Comparison of ENCODE assay signal across 1 cellular context in the genomic region with DNA sequence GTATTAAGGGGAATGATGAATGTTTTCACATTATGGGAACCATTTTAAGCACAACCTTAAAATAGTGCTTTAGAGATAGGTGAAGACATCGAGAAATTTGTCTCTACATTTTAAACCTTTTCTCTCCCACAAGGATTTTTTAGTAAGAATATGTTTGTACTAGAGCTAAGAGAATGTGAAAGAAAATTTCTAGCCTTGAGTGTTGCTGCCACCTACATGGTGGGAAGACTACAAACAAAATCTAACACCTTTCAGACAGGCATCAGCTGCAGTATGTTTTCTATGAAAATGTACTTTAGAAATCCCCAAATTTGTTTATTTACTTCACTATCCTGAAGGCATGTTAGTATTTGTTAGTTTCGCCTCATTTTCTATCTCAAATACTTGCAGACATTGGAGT.
TF ChIP-seq lines count a peak whose summit lies in the region.

No MANE protein-coding gene starts in this region.

TF ChIP-seq in H1, 55 proteins besides CTCF, POLR2A, EP300 and RAD21:
- TF ChIP-seq, protein P1, sequence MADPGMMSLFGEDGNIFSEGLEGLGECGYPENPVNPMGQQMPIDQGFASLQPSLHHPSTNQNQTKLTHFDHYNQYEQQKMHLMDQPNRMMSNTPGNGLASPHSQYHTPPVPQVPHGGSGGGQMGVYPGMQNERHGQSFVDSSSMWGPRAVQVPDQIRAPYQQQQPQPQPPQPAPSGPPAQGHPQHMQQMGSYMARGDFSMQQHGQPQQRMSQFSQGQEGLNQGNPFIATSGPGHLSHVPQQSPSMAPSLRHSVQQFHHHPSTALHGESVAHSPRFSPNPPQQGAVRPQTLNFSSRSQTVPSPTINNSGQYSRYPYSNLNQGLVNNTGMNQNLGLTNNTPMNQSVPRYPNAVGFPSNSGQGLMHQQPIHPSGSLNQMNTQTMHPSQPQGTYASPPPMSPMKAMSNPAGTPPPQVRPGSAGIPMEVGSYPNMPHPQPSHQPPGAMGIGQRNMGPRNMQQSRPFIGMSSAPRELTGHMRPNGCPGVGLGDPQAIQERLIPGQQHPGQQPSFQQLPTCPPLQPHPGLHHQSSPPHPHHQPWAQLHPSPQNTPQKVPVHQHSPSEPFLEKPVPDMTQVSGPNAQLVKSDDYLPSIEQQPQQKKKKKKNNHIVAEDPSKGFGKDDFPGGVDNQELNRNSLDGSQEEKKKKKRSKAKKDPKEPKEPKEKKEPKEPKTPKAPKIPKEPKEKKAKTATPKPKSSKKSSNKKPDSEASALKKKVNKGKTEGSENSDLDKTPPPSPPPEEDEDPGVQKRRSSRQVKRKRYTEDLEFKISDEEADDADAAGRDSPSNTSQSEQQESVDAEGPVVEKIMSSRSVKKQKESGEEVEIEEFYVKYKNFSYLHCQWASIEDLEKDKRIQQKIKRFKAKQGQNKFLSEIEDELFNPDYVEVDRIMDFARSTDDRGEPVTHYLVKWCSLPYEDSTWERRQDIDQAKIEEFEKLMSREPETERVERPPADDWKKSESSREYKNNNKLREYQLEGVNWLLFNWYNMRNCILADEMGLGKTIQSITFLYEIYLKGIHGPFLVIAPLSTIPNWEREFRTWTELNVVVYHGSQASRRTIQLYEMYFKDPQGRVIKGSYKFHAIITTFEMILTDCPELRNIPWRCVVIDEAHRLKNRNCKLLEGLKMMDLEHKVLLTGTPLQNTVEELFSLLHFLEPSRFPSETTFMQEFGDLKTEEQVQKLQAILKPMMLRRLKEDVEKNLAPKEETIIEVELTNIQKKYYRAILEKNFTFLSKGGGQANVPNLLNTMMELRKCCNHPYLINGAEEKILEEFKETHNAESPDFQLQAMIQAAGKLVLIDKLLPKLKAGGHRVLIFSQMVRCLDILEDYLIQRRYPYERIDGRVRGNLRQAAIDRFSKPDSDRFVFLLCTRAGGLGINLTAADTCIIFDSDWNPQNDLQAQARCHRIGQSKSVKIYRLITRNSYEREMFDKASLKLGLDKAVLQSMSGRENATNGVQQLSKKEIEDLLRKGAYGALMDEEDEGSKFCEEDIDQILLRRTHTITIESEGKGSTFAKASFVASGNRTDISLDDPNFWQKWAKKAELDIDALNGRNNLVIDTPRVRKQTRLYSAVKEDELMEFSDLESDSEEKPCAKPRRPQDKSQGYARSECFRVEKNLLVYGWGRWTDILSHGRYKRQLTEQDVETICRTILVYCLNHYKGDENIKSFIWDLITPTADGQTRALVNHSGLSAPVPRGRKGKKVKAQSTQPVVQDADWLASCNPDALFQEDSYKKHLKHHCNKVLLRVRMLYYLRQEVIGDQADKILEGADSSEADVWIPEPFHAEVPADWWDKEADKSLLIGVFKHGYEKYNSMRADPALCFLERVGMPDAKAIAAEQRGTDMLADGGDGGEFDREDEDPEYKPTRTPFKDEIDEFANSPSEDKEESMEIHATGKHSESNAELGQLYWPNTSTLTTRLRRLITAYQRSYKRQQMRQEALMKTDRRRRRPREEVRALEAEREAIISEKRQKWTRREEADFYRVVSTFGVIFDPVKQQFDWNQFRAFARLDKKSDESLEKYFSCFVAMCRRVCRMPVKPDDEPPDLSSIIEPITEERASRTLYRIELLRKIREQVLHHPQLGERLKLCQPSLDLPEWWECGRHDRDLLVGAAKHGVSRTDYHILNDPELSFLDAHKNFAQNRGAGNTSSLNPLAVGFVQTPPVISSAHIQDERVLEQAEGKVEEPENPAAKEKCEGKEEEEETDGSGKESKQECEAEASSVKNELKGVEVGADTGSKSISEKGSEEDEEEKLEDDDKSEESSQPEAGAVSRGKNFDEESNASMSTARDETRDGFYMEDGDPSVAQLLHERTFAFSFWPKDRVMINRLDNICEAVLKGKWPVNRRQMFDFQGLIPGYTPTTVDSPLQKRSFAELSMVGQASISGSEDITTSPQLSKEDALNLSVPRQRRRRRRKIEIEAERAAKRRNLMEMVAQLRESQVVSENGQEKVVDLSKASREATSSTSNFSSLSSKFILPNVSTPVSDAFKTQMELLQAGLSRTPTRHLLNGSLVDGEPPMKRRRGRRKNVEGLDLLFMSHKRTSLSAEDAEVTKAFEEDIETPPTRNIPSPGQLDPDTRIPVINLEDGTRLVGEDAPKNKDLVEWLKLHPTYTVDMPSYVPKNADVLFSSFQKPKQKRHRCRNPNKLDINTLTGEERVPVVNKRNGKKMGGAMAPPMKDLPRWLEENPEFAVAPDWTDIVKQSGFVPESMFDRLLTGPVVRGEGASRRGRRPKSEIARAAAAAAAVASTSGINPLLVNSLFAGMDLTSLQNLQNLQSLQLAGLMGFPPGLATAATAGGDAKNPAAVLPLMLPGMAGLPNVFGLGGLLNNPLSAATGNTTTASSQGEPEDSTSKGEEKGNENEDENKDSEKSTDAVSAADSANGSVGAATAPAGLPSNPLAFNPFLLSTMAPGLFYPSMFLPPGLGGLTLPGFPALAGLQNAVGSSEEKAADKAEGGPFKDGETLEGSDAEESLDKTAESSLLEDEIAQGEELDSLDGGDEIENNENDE (IDR thresholded peaks at IDR 0.05; ENCODE audit: insufficient replicate concordance, low read length) = no peak
- TF ChIP-seq USF2 (IDR thresholded peaks at IDR 0.05; ENCODE audit: low read length) (no peak), RBBP5 (IDR thresholded peaks at IDR 0.05; ENCODE audit: borderline replicate concordance, low read depth, low read length) (no peak), CTBP2 (IDR thresholded peaks at IDR 0.05; ENCODE audit: borderline replicate concordance, insufficient read depth, insufficient read length, low read length) (no peak), SRF (IDR thresholded peaks at IDR 0.05; ENCODE audit: low read depth, low read length) (no peak), CBX5 (IDR thresholded peaks at IDR 0.05; ENCODE audit: low read depth, low read length) (no peak), CEBPB (IDR thresholded peaks at IDR 0.05; ENCODE audit: low read depth, low read length) (no peak), HDAC6 (IDR thresholded peaks at IDR 0.05; ENCODE audit: low read depth, low read length) (no peak), FOSL1 (IDR thresholded peaks at IDR 0.05; ENCODE audit: insufficient read depth, low read depth, low read length) (no peak), HDAC2 (IDR thresholded peaks at IDR 0.05; ENCODE audit: borderline replicate concordance in 1 of 2, low read depth in 2 of 2, low read length in 2 of 2) (no peak), GTF2F1 (IDR thresholded peaks at IDR 0.05; ENCODE audit: borderline replicate concordance, low read depth, low read length) (no peak), SP4 (IDR thresholded peaks at IDR 0.05; ENCODE audit: low read length) (no peak), PHF8 (conservative IDR thresholded peaks at IDR 0.05; ENCODE audit: low read depth, low read length) (no peak), SIN3A (conservative IDR thresholded peaks at IDR 0.05 in 1 of 2, IDR thresholded peaks at IDR 0.05 in 1 of 2; ENCODE audit: low read depth in 1 of 2, low read length in 2 of 2) (no peak), EZH2 (IDR thresholded peaks at IDR 0.05; ENCODE audit: low read depth, low read length, severe bottlenecking) (no peak), ZNF274 (IDR thresholded peaks at IDR 0.05; ENCODE audit: borderline replicate concordance, extremely low read depth, low read length) (no peak), RNF2 (IDR thresholded peaks at IDR 0.05; ENCODE audit: borderline replicate concordance, low read depth, low read length, missing control alignments, poor library complexity, severe bottlenecking) (no peak), KDM4A (IDR thresholded peaks at IDR 0.05; ENCODE audit: low read depth, low read length, severe bottlenecking) (no peak)
- TF ChIP-seq, protein P2, sequence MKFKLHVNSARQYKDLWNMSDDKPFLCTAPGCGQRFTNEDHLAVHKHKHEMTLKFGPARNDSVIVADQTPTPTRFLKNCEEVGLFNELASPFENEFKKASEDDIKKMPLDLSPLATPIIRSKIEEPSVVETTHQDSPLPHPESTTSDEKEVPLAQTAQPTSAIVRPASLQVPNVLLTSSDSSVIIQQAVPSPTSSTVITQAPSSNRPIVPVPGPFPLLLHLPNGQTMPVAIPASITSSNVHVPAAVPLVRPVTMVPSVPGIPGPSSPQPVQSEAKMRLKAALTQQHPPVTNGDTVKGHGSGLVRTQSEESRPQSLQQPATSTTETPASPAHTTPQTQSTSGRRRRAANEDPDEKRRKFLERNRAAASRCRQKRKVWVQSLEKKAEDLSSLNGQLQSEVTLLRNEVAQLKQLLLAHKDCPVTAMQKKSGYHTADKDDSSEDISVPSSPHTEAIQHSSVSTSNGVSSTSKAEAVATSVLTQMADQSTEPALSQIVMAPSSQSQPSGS (IDR thresholded peaks at IDR 0.05; ENCODE audit: low read length) = no peak
